In genomic region chr17:7015587-7016020, GRCh38 we compare ENCODE assay signal across 9 cellular contexts. TPM values are rescaled to one million over a fixed set of nuclear protein-coding genes. Genes with fewer than 3 reads are reported as not detected.
DNase-seq lines count a peak whose midpoint lies in the region; ATAC-seq and TF ChIP-seq lines count a peak whose summit lies in the region.
"Had no signal": no experiment of that assay in that cellular context is flagged by ENCODE, and none has a peak within 500 bp of the region (broad histone marks: within the 10 kb centered on the region; RNA-seq: fewer than 3 reads in every experiment).

No MANE protein-coding gene starts in this region.

- H2AFZ ChIP-seq in PC-3 (ENCODE audit: low read length) (no peak overlapping the region), neuron (ENCODE audit: low read depth, low read length) (peak overlapping the region; percentile 31)

- H3K4me3 ChIP-seq in PC-3 (ENCODE audit: low read length) (peak overlapping the region; percentile 93), ectodermal cell (ENCODE audit: insufficient read depth, low read depth, low read length) (peak overlapping the region; percentile 77), neuron (ENCODE audit: low read length) (peak overlapping the region; percentile 100)

- H3K27me3 ChIP-seq in CD4-positive, alpha-beta T cell (ENCODE audit: control insufficient read depth, insufficient read depth, low read length): no peaks in the 10 kb centered on the region
- H3K27me3 ChIP-seq in PC-3 (ENCODE audit: low read length) (no peaks in the 10 kb centered on the region), ectodermal cell (ENCODE audit: control insufficient read depth, insufficient read depth, low read length, poor library complexity, severe bottlenecking) (peaks cover 5% of the 10 kb centered on the region), neuron (ENCODE audit: insufficient read depth, low read length) (no peaks in the 10 kb centered on the region)

- peak overlapping the region; percentile 92 for H3K4me3 Mint-ChIP-seq in CD4-positive, alpha-beta T cell

- peaks cover 30% of the 10 kb centered on the region for H3K4me1 ChIP-seq in PC-3 (ENCODE audit: insufficient read depth, low read length)
- peaks cover 22% of the 10 kb centered on the region for H3K4me1 ChIP-seq in ectodermal cell (ENCODE audit: control insufficient read depth, insufficient read depth, low read length)
- H3K4me1 ChIP-seq in neuron (ENCODE audit: insufficient read depth, low read length): peaks cover 63% of the 10 kb centered on the region

- H4K20me1 ChIP-seq in PC-3 (ENCODE audit: low read length): no peaks in the 10 kb centered on the region

- H3K4me1 Mint-ChIP-seq in CD4-positive, alpha-beta T cell (ENCODE audit: low read depth): peaks cover 61% of the 10 kb centered on the region

- no peak for DNase-seq in CD4-positive, alpha-beta T cell
- DNase-seq in PC-3: no peak
- no peak for DNase-seq in cortex of kidney (lab: John Stamatoyannopoulos, UW)
- no peak for DNase-seq in NOMO-1 treated with DMSO at 0.1 percent for 48 hours (lab: John Stamatoyannopoulos, UW; ENCODE audit: unreplicated experiment)
- DNase-seq in NCI-H2107 treated with DMSO at 0.1 percent for 48 hours (lab: John Stamatoyannopoulos, UW; ENCODE audit: unreplicated experiment): no peak

- intact Hi-C loops in CD4-positive, alpha-beta T cell (cut with DNase I, micrococcal nuclease): loop anchor here (1.0 to 10.0 kb wide), 6 partner anchors 8 to 1521 kb away; partner anchors contain the start of genes BCL6B (in 1 of the 2), NDEL1 (in 1 of the 2), RPL26 (in 1 of the 2) and XAF1 (in 1 of the 2)
- intact Hi-C loops in PC-3 (cut with micrococcal nuclease): no loop called here

- peaks cover 36% of the 10 kb centered on the region for H3K79me2 ChIP-seq in PC-3 (ENCODE audit: low read length)

- CTCF ChIA-PET in CD4-positive, alpha-beta T cell (lab: Charles Lee): interaction anchor here (1.1 to 2.8 kb wide), 4 partner anchors 20 to 105 kb away, joined by 3 to 9 read pairs (median 4); partner anchors contain the start of genes SLC16A11 and SLC16A13
- CTCF ChIA-PET in PC-3 (lab: Charles Lee): interaction anchor here (0.6 to 0.8 kb wide), 2 partner anchors 58 to 172 kb away, joined by 3 to 11 read pairs; no protein-coding TSS in a partner anchor

- peak overlapping the region; percentile 98 for H3K27ac Mint-ChIP-seq in CD4-positive, alpha-beta T cell

- TF ChIP-seq CTCF in CD4-positive, alpha-beta T cell (IDR thresholded peaks at IDR 0.05): no peak
- no peak for TF ChIP-seq CTCF in PC-3 (conservative IDR thresholded peaks at IDR 0.05; ENCODE audit: low read depth, low read length)

- H3K27me3 Mint-ChIP-seq in CD4-positive, alpha-beta T cell: no peaks in the 10 kb centered on the region

- POLR2A ChIA-PET in CD4-positive, alpha-beta T cell (lab: Charles Lee): interaction anchor here (0.6 to 2.8 kb wide), 9 partner anchors 8 to 1232 kb away, joined by 3 to 35 read pairs (median 5); partner anchors contain the start of genes CTC1, GABARAP and SLC16A13
- POLR2A ChIA-PET in PC-3 (lab: Charles Lee; ENCODE audit: unreplicated experiment): no interaction called here

- peak overlapping the region; percentile 98 for H3K9ac ChIP-seq in PC-3 (ENCODE audit: low read length)

- H3K4me2 ChIP-seq in PC-3 (ENCODE audit: low read length): peak overlapping the region; percentile 95

- no peaks in the 10 kb centered on the region for H3K9me3 Mint-ChIP-seq in CD4-positive, alpha-beta T cell

- no peaks in the 10 kb centered on the region for H3F3A ChIP-seq in PC-3 (ENCODE audit: low read length, unreplicated experiment)

- BruUV-seq in PC-3 (replicated peaks; lab: Mats Ljungman, UMichigan): no TSS peak

- H3K36me3 Mint-ChIP-seq in CD4-positive, alpha-beta T cell (ENCODE audit: low read depth): peaks cover 40% of the 10 kb centered on the region

- H3K36me3 ChIP-seq in PC-3 (ENCODE audit: low read depth, low read length): no peaks in the 10 kb centered on the region
- no peaks in the 10 kb centered on the region for H3K36me3 ChIP-seq in ectodermal cell (ENCODE audit: control insufficient read depth, insufficient read depth, low read length)
- peaks cover 10% of the 10 kb centered on the region for H3K36me3 ChIP-seq in neuron (ENCODE audit: insufficient read depth, low read length)

- ATAC-seq in CD4-positive, alpha-beta T cell (ENCODE audit: poor library complexity): no peak
- ATAC-seq in PC-3 (no peak), GM18511 (IDR thresholded peaks at IDR 0.05; ENCODE audit: unreplicated experiment) (no peak)

- 83 to 85% methylated on average over 15 to 16 of the region's 16 CpGs for WGBS in ectodermal cell, 2 experiments

- H3K9me2 ChIP-seq in PC-3 (replicated peaks; ENCODE audit: low read length): no peaks in the 10 kb centered on the region

- peak overlapping the region; percentile 98 for H3K27ac ChIP-seq in CD4-positive, alpha-beta T cell (ENCODE audit: low read depth, low read length)
- peak overlapping the region; percentile 93; the same call in 1 of the 2 replicates for H3K27ac ChIP-seq in PC-3 (ENCODE audit: low read length)
- no peak overlapping the region for H3K27ac ChIP-seq in ectodermal cell (ENCODE audit: insufficient read depth, low read depth, low read length, poor library complexity, severe bottlenecking)

- H3K9me3 ChIP-seq in CD4-positive, alpha-beta T cell (ENCODE audit: control insufficient read depth, low read length): no peaks in the 10 kb centered on the region
- H3K9me3 ChIP-seq in PC-3 (ENCODE audit: low read length) (no peaks in the 10 kb centered on the region), ectodermal cell (ENCODE audit: control insufficient read depth, low read length) (no peaks in the 10 kb centered on the region), neuron (ENCODE audit: low read length) (no peaks in the 10 kb centered on the region)

RNA-seq across cellular contexts. Expression of gene RNASEK, which starts 3.2 kb away (rescaled TPM):
- 10 to 100 TPM; 96.8 to 98.9 TPM for total RNA-seq in CD4-positive, alpha-beta T cell
- total RNA-seq in PC-3 (2014; rRNA removed): 169 and 195 TPM in 2 replicates
- 188 TPM for polyA plus RNA-seq in ectodermal cell (2013, experiment 1 of 4)
- 200 TPM for polyA plus RNA-seq in ectodermal cell (2013, experiment 2 of 4)
- 152 TPM for polyA plus RNA-seq in ectodermal cell (2013, experiment 3 of 4)
- 170 TPM for polyA plus RNA-seq in ectodermal cell (2013, experiment 4 of 4)

RNA-seq across cellular contexts. Expression of gene BCL6B, which starts 7.2 kb away (rescaled TPM):
- total RNA-seq in CD4-positive, alpha-beta T cell: not detected
- total RNA-seq in PC-3 (2014; rRNA removed): 0.12 TPM in 1 of 2 replicates, not detected in the other
- 6.3 TPM for polyA plus RNA-seq in ectodermal cell (2013, experiment 1 of 4)
- polyA plus RNA-seq in ectodermal cell (2013, experiment 2 of 4): 2.7 TPM
- 2.5 TPM for polyA plus RNA-seq in ectodermal cell (2013, experiment 3 of 4)
- 2.6 TPM for polyA plus RNA-seq in ectodermal cell (2013, experiment 4 of 4)

RNA-seq across cellular contexts. Expression of gene ALOX12, which starts 19.8 kb away (rescaled TPM):
- not detected for total RNA-seq in CD4-positive, alpha-beta T cell
- not detected in 2 replicates for total RNA-seq in PC-3 (2014; rRNA removed)
- polyA plus RNA-seq in ectodermal cell (2013, experiment 1 of 4): 0.46 TPM
- polyA plus RNA-seq in ectodermal cell (2013, experiment 2 of 4): 0.62 TPM
- polyA plus RNA-seq in ectodermal cell (2013, experiment 3 of 4): 0.69 TPM
- 0.24 TPM for polyA plus RNA-seq in ectodermal cell (2013, experiment 4 of 4)
- total RNA-seq: renal cortical epithelial cell had no signal

RNA-seq across cellular contexts. Expression of gene SLC16A13, which starts 20.2 kb away (rescaled TPM):
- 1 to 10 TPM; 2.3 to 2.4 TPM for total RNA-seq in CD4-positive, alpha-beta T cell
- 0.62 and 1.7 TPM in 2 replicates for total RNA-seq in PC-3 (2014; rRNA removed)
- 5.3 TPM for polyA plus RNA-seq in ectodermal cell (2013, experiment 1 of 4)
- 4.7 TPM for polyA plus RNA-seq in ectodermal cell (2013, experiment 2 of 4)
- polyA plus RNA-seq in ectodermal cell (2013, experiment 3 of 4): 2.6 TPM
- 2.9 TPM for polyA plus RNA-seq in ectodermal cell (2013, experiment 4 of 4)

RNA-seq across cellular contexts. Expression of gene SLC16A11, which starts 28.3 kb away (rescaled TPM):
- total RNA-seq in CD4-positive, alpha-beta T cell: 1 to 10 TPM; 1.1 to 1.4 TPM
- 0.75 TPM in 1 of 2 replicates, not detected in the other for total RNA-seq in PC-3 (2014; rRNA removed)
- polyA plus RNA-seq in ectodermal cell (2013, experiment 1 of 4): 0.59 TPM
- 0.14 TPM for polyA plus RNA-seq in ectodermal cell (2013, experiment 2 of 4)
- polyA plus RNA-seq in ectodermal cell (2013, experiment 3 of 4): 0.64 TPM
- 0.41 TPM for polyA plus RNA-seq in ectodermal cell (2013, experiment 4 of 4)
- total RNA-seq: renal cortical epithelial cell had no signal
